14 cellular contexts compared by ENCODE assay signal in the genomic region with DNA sequence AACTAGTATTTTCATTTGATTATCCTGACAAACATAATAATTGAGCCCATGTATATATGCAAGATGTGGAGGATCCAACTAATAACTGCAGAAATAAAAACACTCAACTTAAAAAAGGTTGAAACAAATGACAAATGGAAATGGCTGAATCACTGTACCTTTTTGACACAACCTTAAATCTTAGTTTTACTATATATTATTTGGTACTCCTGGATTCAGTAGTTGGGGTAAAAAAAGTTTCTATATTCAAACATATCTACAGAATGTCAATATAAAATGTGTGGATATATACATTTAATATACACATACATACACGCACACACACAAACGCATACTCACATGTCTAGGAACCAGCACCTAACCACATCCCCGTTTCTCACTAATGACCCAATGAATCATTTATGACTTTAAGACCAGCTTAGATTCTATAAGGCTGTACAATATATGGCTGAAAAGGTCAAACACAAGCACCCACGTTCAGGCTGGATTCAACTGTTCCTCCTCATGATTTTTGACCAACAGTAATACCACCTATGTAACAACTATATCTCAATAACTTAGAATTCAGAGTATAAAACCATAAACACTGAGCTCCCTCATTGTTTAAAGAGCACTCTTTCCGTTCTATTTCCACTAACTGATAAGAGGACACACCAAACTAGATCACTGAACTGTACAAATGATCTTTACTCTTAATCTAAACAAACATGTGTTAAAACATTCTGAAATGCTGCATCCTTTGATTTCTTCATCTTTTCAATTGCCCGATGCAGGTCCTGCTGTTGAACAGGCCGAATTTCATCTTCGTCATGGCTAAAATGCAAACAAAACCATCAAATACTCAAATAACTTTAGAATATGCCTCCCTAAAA.
DNase-seq lines count a peak whose midpoint lies in the region; ATAC-seq, FAIRE-seq and TF ChIP-seq lines count a peak whose summit lies in the region.
"Had no signal": no experiment of that assay in that cellular context is flagged by ENCODE, and none has a peak within 500 bp of the region (broad histone marks: within the 10 kb centered on the region; RNA-seq: fewer than 3 reads in every experiment).

No MANE protein-coding gene starts in this region.

- peak; percentile 60 for ATAC-seq in stimulated activated naive CD8-positive, alpha-beta T cell treated with anti-CD3 and anti-CD28 coated beads, Interleukin-15, amount 100 ng/mL, for 72 hours
- ATAC-seq in GM21529 (IDR thresholded peaks at IDR 0.05; ENCODE audit: unreplicated experiment): no peak

- H3K27ac Mint-ChIP-seq in activated naive CD4-positive, alpha-beta T cell treated with anti-CD3 and anti-CD28 coated beads for 36 hours: peak overlapping the region; percentile 50
- no peak overlapping the region for H3K27ac Mint-ChIP-seq in activated naive CD4-positive, alpha-beta T cell treated with anti-CD3 and anti-CD28 coated beads, Interleukin-2, amount 10 ng/mL, durations not matched to agents 7 days and 5 days
- H3K27ac Mint-ChIP-seq in activated naive CD8-positive, alpha-beta T cell treated with anti-CD3 and anti-CD28 coated beads for 36 hours: peak overlapping the region; percentile 70
- H3K27ac Mint-ChIP-seq in stimulated activated naive CD8-positive, alpha-beta T cell treated with anti-CD3 and anti-CD28 coated beads, Interleukin-15, amount 100 ng/mL, for 72 hours: no peak overlapping the region
- H3K27ac Mint-ChIP-seq: IgD-negative memory B cell had no signal

- no peaks in the 10 kb centered on the region for H3K9me3 Mint-ChIP-seq in activated naive CD4-positive, alpha-beta T cell treated with anti-CD3 and anti-CD28 coated beads for 36 hours
- H3K9me3 Mint-ChIP-seq in activated naive CD4-positive, alpha-beta T cell treated with anti-CD3 and anti-CD28 coated beads, Interleukin-2, amount 10 ng/mL, durations not matched to agents 7 days and 5 days: no peaks in the 10 kb centered on the region
- no peaks in the 10 kb centered on the region for H3K9me3 Mint-ChIP-seq in activated naive CD8-positive, alpha-beta T cell treated with anti-CD3 and anti-CD28 coated beads for 36 hours
- H3K9me3 Mint-ChIP-seq in stimulated activated naive CD8-positive, alpha-beta T cell treated with anti-CD3 and anti-CD28 coated beads, Interleukin-15, amount 100 ng/mL, for 72 hours: no peaks in the 10 kb centered on the region
- H3K9me3 Mint-ChIP-seq: CD8-positive, alpha-beta memory T cell; H9; IgD-negative memory B cell had no signal

- H3K4me1 Mint-ChIP-seq in activated naive CD4-positive, alpha-beta T cell treated with anti-CD3 and anti-CD28 coated beads for 36 hours (ENCODE audit: low read depth): peaks cover 45% of the 10 kb centered on the region
- H3K4me1 Mint-ChIP-seq in activated naive CD4-positive, alpha-beta T cell treated with anti-CD3 and anti-CD28 coated beads, Interleukin-2, amount 10 ng/mL, durations not matched to agents 7 days and 5 days: no peaks in the 10 kb centered on the region
- peaks cover 26% of the 10 kb centered on the region for H3K4me1 Mint-ChIP-seq in activated naive CD8-positive, alpha-beta T cell treated with anti-CD3 and anti-CD28 coated beads for 36 hours
- peaks cover 29% of the 10 kb centered on the region for H3K4me1 Mint-ChIP-seq in stimulated activated naive CD8-positive, alpha-beta T cell treated with anti-CD3 and anti-CD28 coated beads, Interleukin-15, amount 100 ng/mL, for 72 hours

- peaks cover 17% of the 10 kb centered on the region for H3K36me3 Mint-ChIP-seq in activated naive CD4-positive, alpha-beta T cell treated with anti-CD3 and anti-CD28 coated beads for 36 hours (ENCODE audit: low read depth)
- H3K36me3 Mint-ChIP-seq in activated naive CD4-positive, alpha-beta T cell treated with anti-CD3 and anti-CD28 coated beads, Interleukin-2, amount 10 ng/mL, durations not matched to agents 7 days and 5 days: peaks cover 23% of the 10 kb centered on the region
- peaks cover 17% of the 10 kb centered on the region for H3K36me3 Mint-ChIP-seq in activated naive CD8-positive, alpha-beta T cell treated with anti-CD3 and anti-CD28 coated beads for 36 hours

- H3K27me3 Mint-ChIP-seq in activated naive CD4-positive, alpha-beta T cell treated with anti-CD3 and anti-CD28 coated beads for 36 hours (ENCODE audit: low read depth): no peaks in the 10 kb centered on the region
- H3K27me3 Mint-ChIP-seq in activated naive CD4-positive, alpha-beta T cell treated with anti-CD3 and anti-CD28 coated beads, Interleukin-2, amount 10 ng/mL, durations not matched to agents 7 days and 5 days: no peaks in the 10 kb centered on the region
- H3K27me3 Mint-ChIP-seq in activated naive CD8-positive, alpha-beta T cell treated with anti-CD3 and anti-CD28 coated beads for 36 hours: no peaks in the 10 kb centered on the region
- H3K27me3 Mint-ChIP-seq in stimulated activated naive CD8-positive, alpha-beta T cell treated with anti-CD3 and anti-CD28 coated beads, Interleukin-15, amount 100 ng/mL, for 72 hours: no peaks in the 10 kb centered on the region
- H3K27me3 Mint-ChIP-seq: CD8-positive, alpha-beta memory T cell; IgD-negative memory B cell had no signal

- H3K4me3 Mint-ChIP-seq in activated naive CD4-positive, alpha-beta T cell treated with anti-CD3 and anti-CD28 coated beads for 36 hours: no peak overlapping the region
- no peak overlapping the region for H3K4me3 Mint-ChIP-seq in activated naive CD4-positive, alpha-beta T cell treated with anti-CD3 and anti-CD28 coated beads, Interleukin-2, amount 10 ng/mL, durations not matched to agents 7 days and 5 days
- no peak overlapping the region for H3K4me3 Mint-ChIP-seq in activated naive CD8-positive, alpha-beta T cell treated with anti-CD3 and anti-CD28 coated beads for 36 hours
- no peak overlapping the region for H3K4me3 Mint-ChIP-seq in stimulated activated naive CD8-positive, alpha-beta T cell treated with anti-CD3 and anti-CD28 coated beads, Interleukin-15, amount 100 ng/mL, for 72 hours
- H3K4me3 Mint-ChIP-seq: CD8-positive, alpha-beta memory T cell; H9; IgD-negative memory B cell had no signal

- intact Hi-C loops in activated naive CD4-positive, alpha-beta T cell treated with anti-CD3 and anti-CD28 coated beads for 36 hours (cut with micrococcal nuclease): loop anchor here (1.0 kb wide), 1 partner anchor 8 kb away; no protein-coding TSS in a partner anchor

- TF ChIP-seq POLR2A in H54 (IDR thresholded peaks at IDR 0.05; ENCODE audit: low read depth, low read length): no peak

- CTCF ChIA-PET in activated naive CD4-positive, alpha-beta T cell treated with anti-CD3 and anti-CD28 coated beads for 36 hours (lab: Charles Lee): interaction anchor here (0.6 kb wide), 1 partner anchor 224 kb away, joined by 5 read pairs; no protein-coding TSS in a partner anchor
- CTCF ChIA-PET in activated naive CD4-positive, alpha-beta T cell treated with anti-CD3 and anti-CD28 coated beads, Interleukin-2, amount 10 ng/mL, durations not matched to agents 7 days and 5 days (lab: Charles Lee): no interaction called here

- peak; percentile 95 for FAIRE-seq in H54 (lab: Jason Lieb, UNC)

- DNase-seq in activated naive CD4-positive, alpha-beta T cell treated with anti-CD3 and anti-CD28 coated beads for 36 hours: no peak
- no peak for DNase-seq in activated naive CD4-positive, alpha-beta T cell treated with anti-CD3 and anti-CD28 coated beads, Interleukin-2, amount 10 ng/mL, durations not matched to agents 7 days and 5 days
- DNase-seq in H54 (ENCODE audit: insufficient read length, low spot score) (no peak), HK-2 (ENCODE audit: unreplicated experiment) (no peak)
- no peak for DNase-seq in activated naive CD8-positive, alpha-beta T cell treated with anti-CD3 and anti-CD28 coated beads for 36 hours
- no peak for DNase-seq in stimulated activated naive CD8-positive, alpha-beta T cell treated with anti-CD3 and anti-CD28 coated beads, Interleukin-15, amount 100 ng/mL, for 72 hours
- DNase-seq: CD8-positive, alpha-beta memory T cell; H9; NCI-H1436 treated with DMSO at 0.1 percent for 48 hours; NCI-H2081; NCI-H2227 treated with DMSO at 0.1 percent for 48 hours; NCI-H526 had no signal

Comparison
In these comparisons a context has a peak if more than half of its experiments do, and no peak if none do; other contexts are left out.
1. H3K27ac Mint-ChIP-seq: peak in activated naive CD4-positive, alpha-beta T cell treated with anti-CD3 and anti-CD28 coated beads for 36 hours (single experiment) and activated naive CD8-positive, alpha-beta T cell treated with anti-CD3 and anti-CD28 coated beads for 36 hours (single experiment); none in activated naive CD4-positive, alpha-beta T cell treated with anti-CD3 and anti-CD28 coated beads, Interleukin-2, amount 10 ng/mL, durations not matched to agents 7 days and 5 days (single experiment) and stimulated activated naive CD8-positive, alpha-beta T cell treated with anti-CD3 and anti-CD28 coated beads, Interleukin-15, amount 100 ng/mL, for 72 hours (0 of 2).